Comparison of ENCODE assay signal across 11 cellular contexts in genomic region chr19:51364200-51365106, GRCh38. TPM values are rescaled to one million over a fixed set of nuclear protein-coding genes. Genes with fewer than 3 reads are reported as not detected.
DNase-seq lines count a peak whose midpoint lies in the region; ATAC-seq lines count a peak whose summit lies in the region.
"Had no signal": no experiment of that assay in that cellular context is flagged by ENCODE, and none has a peak within 500 bp of the region (broad histone marks: within the 10 kb centered on the region; RNA-seq: fewer than 3 reads in every experiment).

No MANE protein-coding gene starts in this region.

- no peaks in the 10 kb centered on the region for H3K36me3 ChIP-seq in stomach smooth muscle (ENCODE audit: control insufficient read depth in 2 of 2, insufficient read depth in 2 of 2, low read length in 2 of 2)

- no peaks in the 10 kb centered on the region for H3K9me3 Mint-ChIP-seq in activated CD8-positive, alpha-beta memory T cell treated with anti-CD3 and anti-CD28 coated beads, Interleukin-2, amount 10 ng/mL, durations not matched to agents 7 days and 5 days (ENCODE audit: low read depth)
- H3K9me3 Mint-ChIP-seq in activated naive CD8-positive, alpha-beta T cell (ENCODE audit: low read depth): no peaks in the 10 kb centered on the region

- no peak overlapping the region for H3K4me3 ChIP-seq in right cardiac atrium (ENCODE audit: low read length)
- H3K4me3 ChIP-seq in stomach smooth muscle (ENCODE audit: low read length in 2 of 2): peak overlapping the region; percentile 3 to 91

- CTCF ChIA-PET in activated CD8-positive, alpha-beta memory T cell treated with anti-CD3 and anti-CD28 coated beads, Interleukin-2, amount 10 ng/mL, durations not matched to agents 7 days and 5 days (lab: Charles Lee): interaction anchor here (0.8 to 1.9 kb wide), 2 partner anchors 25 to 60 kb away, joined by 3 to 14 read pairs; no protein-coding TSS in a partner anchor

- no peaks in the 10 kb centered on the region for H3K9me3 ChIP-seq in right cardiac atrium (ENCODE audit: control insufficient read depth, low read length)
- no peaks in the 10 kb centered on the region for H3K9me3 ChIP-seq in stomach smooth muscle (ENCODE audit: control insufficient read depth in 2 of 2, low read length in 2 of 2)

- peak overlapping the region; percentile 56 to 58 for H3K9ac ChIP-seq in stomach smooth muscle (ENCODE audit: low read length in 2 of 2)

- peak overlapping the region; percentile 41 for H3K27ac Mint-ChIP-seq in activated CD8-positive, alpha-beta memory T cell treated with anti-CD3 and anti-CD28 coated beads, Interleukin-2, amount 10 ng/mL, durations not matched to agents 7 days and 5 days
- H3K27ac Mint-ChIP-seq in activated naive CD8-positive, alpha-beta T cell: peak overlapping the region; percentile 92

- no peaks in the 10 kb centered on the region for H3K27me3 Mint-ChIP-seq in activated CD8-positive, alpha-beta memory T cell treated with anti-CD3 and anti-CD28 coated beads, Interleukin-2, amount 10 ng/mL, durations not matched to agents 7 days and 5 days
- no peaks in the 10 kb centered on the region for H3K27me3 Mint-ChIP-seq in activated naive CD8-positive, alpha-beta T cell

- intact Hi-C loops in right cardiac atrium (cut with DNase I): no loop called here

- no peak for ATAC-seq in activated CD8-positive, alpha-beta memory T cell treated with anti-CD3 and anti-CD28 coated beads, Interleukin-2, amount 10 ng/mL, durations not matched to agents 7 days and 5 days
- no peak for ATAC-seq in right cardiac atrium
- ATAC-seq in GM19351 (IDR thresholded peaks at IDR 0.05; ENCODE audit: unreplicated experiment): no peak
- ATAC-seq in HG03280 (IDR thresholded peaks at IDR 0.05; ENCODE audit: unreplicated experiment): no peak

- DNase-seq in activated CD8-positive, alpha-beta memory T cell treated with anti-CD3 and anti-CD28 coated beads, Interleukin-2, amount 10 ng/mL, durations not matched to agents 7 days and 5 days: no peak
- no peak for DNase-seq in activated CD8-positive, alpha-beta memory T cell treated with anti-CD3 and anti-CD28 coated beads, Interleukin-2, amount 50 U/mL, for 4 hours
- DNase-seq in right cardiac atrium (no peak), DMS 273 treated with DMSO at 0.1 percent for 48 hours (lab: John Stamatoyannopoulos, UW) (no peak)
- DNase-seq: NCI-H2227 treated with DMSO at 0.1 percent for 48 hours, occipital lobe had no signal

- H3K4me3 Mint-ChIP-seq in activated CD8-positive, alpha-beta memory T cell treated with anti-CD3 and anti-CD28 coated beads, Interleukin-2, amount 10 ng/mL, durations not matched to agents 7 days and 5 days: peak overlapping the region; percentile 38
- peak overlapping the region; percentile 80 for H3K4me3 Mint-ChIP-seq in activated naive CD8-positive, alpha-beta T cell

- H3K4me1 Mint-ChIP-seq in activated CD8-positive, alpha-beta memory T cell treated with anti-CD3 and anti-CD28 coated beads, Interleukin-2, amount 10 ng/mL, durations not matched to agents 7 days and 5 days: peaks cover 58% of the 10 kb centered on the region
- H3K4me1 Mint-ChIP-seq in activated naive CD8-positive, alpha-beta T cell (ENCODE audit: low read depth): peaks cover 54% of the 10 kb centered on the region

- no peaks in the 10 kb centered on the region for H3K27me3 ChIP-seq in right cardiac atrium (ENCODE audit: control insufficient read depth, insufficient read depth)
- H3K27me3 ChIP-seq in stomach smooth muscle (ENCODE audit: control insufficient read depth in 1 of 2, insufficient read depth in 2 of 2, low read length in 2 of 2): no peaks in the 10 kb centered on the region

- H3K4me1 ChIP-seq in right cardiac atrium (ENCODE audit: control insufficient read depth, insufficient read depth, low read length): peaks cover 10% of the 10 kb centered on the region
- H3K4me1 ChIP-seq in stomach smooth muscle (ENCODE audit: control insufficient read depth, insufficient read depth, low read length): peaks cover 56% of the 10 kb centered on the region

- H3K27ac ChIP-seq in right cardiac atrium (ENCODE audit: low read length) (peak overlapping the region; percentile 65), stomach smooth muscle (ENCODE audit: low read length) (peak overlapping the region; percentile 82)

- peaks cover 11% of the 10 kb centered on the region for H3K36me3 Mint-ChIP-seq in activated CD8-positive, alpha-beta memory T cell treated with anti-CD3 and anti-CD28 coated beads, Interleukin-2, amount 10 ng/mL, durations not matched to agents 7 days and 5 days
- H3K36me3 Mint-ChIP-seq in activated naive CD8-positive, alpha-beta T cell: no peaks in the 10 kb centered on the region

- WGBS in right cardiac atrium: 74% methylated on average over 15 of the region's 15 CpGs

RNA-seq across cellular contexts. Expression of gene ETFB, which starts 1.7 kb away (rescaled TPM):
- 100 to 1,000 TPM; 121 to 123 TPM for total RNA-seq in activated CD8-positive, alpha-beta memory T cell treated with anti-CD3 and anti-CD28 coated beads, Interleukin-2, amount 10 ng/mL, durations not matched to agents 7 days and 5 days
- 100 to 1,000 TPM; 240 to 296 (median 258) TPM for total RNA-seq in right cardiac atrium
- 452 TPM for polyA plus RNA-seq in right cardiac atrium

RNA-seq across cellular contexts. Expression of gene CLDND2, which starts 4.3 kb away (rescaled TPM):
- total RNA-seq in activated CD8-positive, alpha-beta memory T cell treated with anti-CD3 and anti-CD28 coated beads, Interleukin-2, amount 10 ng/mL, durations not matched to agents 7 days and 5 days: 10 to 100 TPM; 19.1 to 27.8 TPM
- total RNA-seq in right cardiac atrium: 1 to 10 TPM; 1.1 to 2.5 (median 2.2) TPM
- 0.45 TPM for polyA plus RNA-seq in right cardiac atrium
- total RNA-seq: occipital lobe had no signal
- polyA plus RNA-seq: AG04450 had no signal

RNA-seq across cellular contexts. Expression of gene NKG7, which starts 8.0 kb away (rescaled TPM):
- 1,000 to 10,000 TPM in 1 of 2 experiments, 100 to 1,000 TPM in 1; 852 to 1,014 TPM for total RNA-seq in activated CD8-positive, alpha-beta memory T cell treated with anti-CD3 and anti-CD28 coated beads, Interleukin-2, amount 10 ng/mL, durations not matched to agents 7 days and 5 days
- total RNA-seq in right cardiac atrium: 1 to 10 TPM in 3 of 4 donors, under 1 TPM in 1; 0.89 to 3.1 (median 1.7) TPM
- 1.7 TPM for polyA plus RNA-seq in right cardiac atrium
- total RNA-seq: occipital lobe had no signal
- polyA plus RNA-seq: AG04450 had no signal

RNA-seq across cellular contexts. Expression of gene VSIG10L, which starts 22.5 kb away (rescaled TPM):
- total RNA-seq in activated CD8-positive, alpha-beta memory T cell treated with anti-CD3 and anti-CD28 coated beads, Interleukin-2, amount 10 ng/mL, durations not matched to agents 7 days and 5 days: 1 to 10 TPM; 1.8 to 2.2 TPM
- total RNA-seq in right cardiac atrium: 1 to 10 TPM in 3 of 4 donors, under 1 TPM in 1; 0.85 to 2.2 (median 1.6) TPM
- polyA plus RNA-seq in right cardiac atrium: 2.0 TPM

RNA-seq across cellular contexts. Expression of gene LIM2, which starts 23.3 kb away (rescaled TPM):
- under 1 TPM in 1 of 2 experiments, not detected in 1; 0.23 TPM for total RNA-seq in activated CD8-positive, alpha-beta memory T cell treated with anti-CD3 and anti-CD28 coated beads, Interleukin-2, amount 10 ng/mL, durations not matched to agents 7 days and 5 days
- total RNA-seq in right cardiac atrium: not detected
- not detected for polyA plus RNA-seq in right cardiac atrium
- total RNA-seq: occipital lobe had no signal
- polyA plus RNA-seq: AG04450 had no signal

Comparison
In these comparisons a context has a peak if more than half of its experiments do, and no peak if none do; other contexts are left out.
1. RNA of gene CLDND2, which starts 4.3 kb away (total RNA-seq): 19.1 to 27.8 TPM in activated CD8-positive, alpha-beta memory T cell treated with anti-CD3 and anti-CD28 coated beads, Interleukin-2, amount 10 ng/mL, durations not matched to agents 7 days and 5 days; 1.1 to 2.5 TPM in right cardiac atrium; every median in the first group is over 4 times any median in the second.
2. RNA of gene NKG7, which starts 8.0 kb away (total RNA-seq): 852 to 1,014 TPM in activated CD8-positive, alpha-beta memory T cell treated with anti-CD3 and anti-CD28 coated beads, Interleukin-2, amount 10 ng/mL, durations not matched to agents 7 days and 5 days; 0.89 to 3.1 TPM in right cardiac atrium; every median in the first group is over 100 times any median in the second.